ENCODE assay signal across 7 cellular contexts in genomic region chr11:88421530-88421929, GRCh38.
DNase-seq lines count a peak whose midpoint lies in the region; ATAC-seq and TF ChIP-seq lines count a peak whose summit lies in the region.

No MANE protein-coding gene starts in this region.

- DNase-seq in SKM-1 (lab: John Stamatoyannopoulos, UW; ENCODE audit: unreplicated experiment) (peak; percentile 69), esophagus muscularis mucosa (ENCODE audit: extremely low spot score) (no peak), spleen (no peak), NCI-H1694 treated with DMSO at 0.1 percent for 48 hours (lab: John Stamatoyannopoulos, UW) (no peak), DMS79 (lab: John Stamatoyannopoulos, UW) (no peak)

- 71% methylated on average over 1 of the region's 1 CpG for WGBS in esophagus muscularis mucosa
- 4 to 23% (median 12%) methylated on average over 1 of the region's 1 CpG for WGBS in spleen, 5 donors

- H3K27me3 ChIP-seq in esophagus muscularis mucosa (no peaks in the 10 kb centered on the region), spleen (replicated peaks in 1 of 7) (no peaks in the 10 kb centered on the region)

- H3K27ac ChIP-seq in esophagus muscularis mucosa (replicated peaks in 1 of 4) (peak overlapping the region; percentile 30 to 54 (median 38)), spleen (peak overlapping the region; percentile 9 to 77 (median 61))

- ATAC-seq in GM18907 (IDR thresholded peaks at IDR 0.05; ENCODE audit: unreplicated experiment): peak; percentile 87
- peak; percentile 78 for ATAC-seq in HG02763 (IDR thresholded peaks at IDR 0.05; ENCODE audit: unreplicated experiment)

- no peak for TF ChIP-seq POLR2A in esophagus muscularis mucosa (IDR thresholded peaks at IDR 0.05; ENCODE audit: low read depth)
- TF ChIP-seq POLR2A in spleen (IDR thresholded peaks at IDR 0.05): no peak

- H3K4me1 ChIP-seq in esophagus muscularis mucosa (peaks cover 0 to 18% (median 3%) of the 10 kb centered on the region in 4 donors), spleen (peaks cover 3 to 34% (median 15%) of the 10 kb centered on the region in 6 donors)

- intact Hi-C loops in esophagus muscularis mucosa (cut with DNase I) (no loop called here), spleen (cut with DNase I; ENCODE audit: low total_unique reads) (no loop called here)

- H3K9me3 ChIP-seq in esophagus muscularis mucosa: no peaks in the 10 kb centered on the region
- H3K9me3 ChIP-seq in spleen: no peaks in the 10 kb centered on the region

- H3K4me3 ChIP-seq in esophagus muscularis mucosa (no peak overlapping the region), spleen (no peak overlapping the region)

- no peaks in the 10 kb centered on the region for H3K36me3 ChIP-seq in esophagus muscularis mucosa
- H3K36me3 ChIP-seq in spleen: no peaks in the 10 kb centered on the region

- TF ChIP-seq EP300 in esophagus muscularis mucosa (IDR thresholded peaks at IDR 0.05): no peak

- TF ChIP-seq CTCF in esophagus muscularis mucosa (IDR thresholded peaks at IDR 0.05) (no peak), spleen (IDR thresholded peaks at IDR 0.05 in 8 of 11, conservative IDR thresholded peaks at IDR 0.05 in 3 of 11) (no peak)
